In the genomic region with DNA sequence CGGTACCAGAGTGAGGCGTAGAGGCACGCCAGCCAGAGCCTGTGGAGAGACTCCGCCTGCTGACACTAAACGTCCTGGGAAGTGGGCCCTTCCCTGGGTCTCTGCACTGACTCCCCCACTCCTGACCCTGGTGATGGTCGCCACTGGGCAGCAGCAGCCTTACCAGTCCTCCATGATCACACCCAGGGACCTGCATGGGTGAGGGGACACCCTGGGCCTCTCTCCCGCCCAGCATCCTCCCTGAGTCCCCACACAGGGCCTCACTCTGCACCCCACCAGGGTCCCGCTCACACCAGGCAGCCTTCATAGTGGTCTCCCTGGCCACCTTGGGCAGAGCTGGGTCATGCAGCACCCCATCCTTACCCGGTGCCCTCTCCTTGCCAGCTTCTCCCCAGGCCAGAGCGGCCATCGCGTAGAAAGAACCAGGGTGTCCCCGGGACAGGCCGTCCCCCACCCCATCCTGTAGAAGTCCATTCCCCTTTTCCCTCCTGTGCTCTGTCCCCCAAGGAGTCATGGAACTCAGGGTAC, we compare ENCODE assay signal across 1 cellular context.
TF ChIP-seq lines count a peak whose summit lies in the region.

No MANE protein-coding gene starts in this region.

TF ChIP-seq in H1, 55 proteins besides CTCF, POLR2A, EP300 and RAD21:
- TF ChIP-seq EGR1 (IDR thresholded peaks at IDR 0.05; ENCODE audit: borderline replicate concordance, low read depth, low read length) (no peak), GTF2F1 (IDR thresholded peaks at IDR 0.05; ENCODE audit: borderline replicate concordance, low read depth, low read length) (no peak), KDM4A (IDR thresholded peaks at IDR 0.05; ENCODE audit: low read depth, low read length, severe bottlenecking) (no peak)
